Comparison of ENCODE assay signal across 18 cellular contexts in genomic region chr13:22883262-22883840, GRCh38.
DNase-seq lines count a peak whose midpoint lies in the region; ATAC-seq, FAIRE-seq and TF ChIP-seq lines count a peak whose summit lies in the region.
"Had no signal": no experiment of that assay in that cellular context is flagged by ENCODE, and none has a peak within 500 bp of the region (broad histone marks: within the 10 kb centered on the region; RNA-seq: fewer than 3 reads in every experiment).

No MANE protein-coding gene starts in this region.

- FAIRE-seq in kidney (lab: Jason Lieb, UNC), result no peak
- FAIRE-seq: TTC549 had no signal

- H3K4me3 ChIP-seq in GM12865 (ENCODE audit: low read depth, low read length) (no peak overlapping the region; the same call in 1 of the 2 replicates), kidney (ENCODE audit: low read length in 2 of 2) (peak overlapping the region in 1 of 2 donors; percentile 41)
- H3K4me3 ChIP-seq: heart left ventricle had no signal

- H3K36me3 Mint-ChIP-seq in activated naive CD4-positive, alpha-beta T cell treated with anti-CD3 and anti-CD28 coated beads, Interleukin-2, amount 50 U/mL, for 72 hours, result peaks cover 0 to 6% of the 10 kb centered on the region in 2 donors

- H3K27ac Mint-ChIP-seq in activated naive CD4-positive, alpha-beta T cell treated with anti-CD3 and anti-CD28 coated beads, Interleukin-2, amount 50 U/mL, for 72 hours, result no peak overlapping the region
- H3K27ac Mint-ChIP-seq: activated CD8-positive, alpha-beta T cell treated with anti-CD3 and anti-CD28 coated beads, Interleukin-2, amount 10 ng/mL, durations not matched to agents 7 days and 5 days; activated T-helper 2 cell treated with anti-CD3 and anti-CD28 coated beads, Interferon-gamma antibody, Interleukin-2, Interleukin-4, amounts not matched to agents 10 μg/mL and 5 μg/mL and 100 μg/mL, durations not matched to agents 14 hours and 24 hours and 36 hours had no signal

- H3K27ac ChIP-seq in kidney (ENCODE audit: low read depth in 2 of 2, low read length in 2 of 2), result no peak overlapping the region
- H3K27ac ChIP-seq: epithelial cell of prostate, heart left ventricle had no signal

- TF ChIP-seq POLR2A in GM18505 (IDR thresholded peaks at IDR 0.05; ENCODE audit: borderline replicate concordance, extremely low read depth, insufficient read depth, insufficient read length), result no peak

- no peaks in the 10 kb centered on the region for H3K4me1 ChIP-seq in kidney (ENCODE audit: control insufficient read depth in 1 of 2, insufficient read depth in 1 of 2, low read depth in 1 of 2, low read length in 2 of 2)
- H3K4me1 ChIP-seq: heart left ventricle had no signal

- DNase-seq in GM12865 (ENCODE audit: low read depth), result peak; percentile 53
- DNase-seq in NAMALWA (ENCODE audit: low spot score), result peak; percentile 1
- DNase-seq in kidney, result peak; percentile 59
- no peak for DNase-seq in activated naive CD4-positive, alpha-beta T cell treated with anti-CD3 and anti-CD28 coated beads, Interleukin-2, amount 50 U/mL, for 72 hours (ENCODE audit: low spot score in 2 of 2)
- no peak for DNase-seq in medulla oblongata (ENCODE audit: extremely low spot score)
- no peak for DNase-seq in stimulated activated CD4-positive, alpha-beta T cell treated with anti-CD3 and anti-CD28 coated beads, Interleukin-2, amount 100 ng/mL, for 48 hours
- DNase-seq: activated CD8-positive, alpha-beta T cell treated with anti-CD3 and anti-CD28 coated beads, Interleukin-2, amount 10 ng/mL, durations not matched to agents 7 days and 5 days; amniotic stem cell; H7; heart left ventricle; kidney glomerular epithelial cell; NCI-H2107; NK-92 treated with Interleukin-12 subunit alpha and Interleukin-12 subunit beta, amount 100 ng/mL, for 24 hours had no signal

- H3K9ac ChIP-seq in kidney (ENCODE audit: low read length in 2 of 2), result no peak overlapping the region

- no peaks in the 10 kb centered on the region for H3K36me3 ChIP-seq in kidney (ENCODE audit: control insufficient read depth in 1 of 2, insufficient read depth in 2 of 2, low read length in 2 of 2)
- H3K36me3 ChIP-seq: heart left ventricle had no signal

- ATAC-seq in GM21825 (IDR thresholded peaks at IDR 0.05; ENCODE audit: unreplicated experiment) (peak; percentile 49), GM18505 (IDR thresholded peaks at IDR 0.05; ENCODE audit: unreplicated experiment) (no peak)
- no peak for ATAC-seq in activated naive CD4-positive, alpha-beta T cell treated with anti-CD3 and anti-CD28 coated beads, Interleukin-2, amount 50 U/mL, for 72 hours
- ATAC-seq: activated CD8-positive, alpha-beta T cell treated with anti-CD3 and anti-CD28 coated beads, Interleukin-2, amount 10 ng/mL, durations not matched to agents 7 days and 5 days; heart left ventricle had no signal

- intact Hi-C loops in kidney (cut with DNase I), result no loop called here

- H3K9me3 ChIP-seq in kidney (ENCODE audit: control insufficient read depth in 1 of 2, low read length in 2 of 2), result no peaks in the 10 kb centered on the region
- H3K9me3 ChIP-seq: heart left ventricle had no signal

- H3K9me3 Mint-ChIP-seq in activated naive CD4-positive, alpha-beta T cell treated with anti-CD3 and anti-CD28 coated beads, Interleukin-2, amount 50 U/mL, for 72 hours, result no peaks in the 10 kb centered on the region
- H3K9me3 Mint-ChIP-seq: activated T-helper 2 cell treated with anti-CD3 and anti-CD28 coated beads, Interferon-gamma antibody, Interleukin-2, Interleukin-4, amounts not matched to agents 10 μg/mL and 5 μg/mL and 100 μg/mL, durations not matched to agents 14 hours and 24 hours and 36 hours had no signal

- TF ChIP-seq CTCF in GM12865 (IDR thresholded peaks at IDR 0.05; ENCODE audit: insufficient read depth, low read depth, low read length, missing control alignments) (no peak), kidney (IDR thresholded peaks at IDR 0.05; ENCODE audit: borderline replicate concordance, extremely low read depth, insufficient read depth) (no peak)

Comparison
In these comparisons a context has a peak if more than half of its experiments do, and no peak if none do; other contexts are left out.
1. DNase-seq: peak in GM12865 (single experiment), NAMALWA (single experiment) and kidney (single experiment); none in activated naive CD4-positive, alpha-beta T cell treated with anti-CD3 and anti-CD28 coated beads, Interleukin-2, amount 50 U/mL, for 72 hours (0 of 2), medulla oblongata (single experiment) and stimulated activated CD4-positive, alpha-beta T cell treated with anti-CD3 and anti-CD28 coated beads, Interleukin-2, amount 100 ng/mL, for 48 hours (0 of 2).